In the genomic region with DNA sequence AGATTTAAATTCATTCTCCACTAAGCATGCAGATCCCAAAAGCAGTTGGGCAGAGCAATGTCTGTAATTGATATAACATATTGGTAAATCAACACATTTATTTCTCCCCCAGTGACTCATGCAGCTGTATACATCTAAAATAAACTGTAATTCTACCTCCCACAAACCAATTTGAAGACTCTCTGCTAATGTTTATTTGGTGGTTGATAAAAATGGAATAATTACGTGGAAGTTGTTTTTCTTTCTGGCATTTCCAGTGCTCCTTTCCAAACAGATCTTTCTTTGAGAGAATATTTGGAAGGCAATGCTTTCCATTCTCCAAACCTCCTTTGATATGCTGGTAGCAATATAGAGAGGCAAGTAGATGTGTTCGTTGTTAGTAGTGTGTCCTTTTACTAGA, we compare ENCODE assay signal across 33 cellular contexts.
"Had no signal": no experiment of that assay in that cellular context is flagged by ENCODE, and none has a peak within 500 bp of the region (broad histone marks: within the 10 kb centered on the region; RNA-seq: fewer than 3 reads in every experiment).

No MANE protein-coding gene starts in this region.

- H3K36me3 Mint-ChIP-seq: activated CD8-positive, alpha-beta memory T cell treated with anti-CD3 and anti-CD28 coated beads, Interleukin-2, amount 10 ng/mL, durations not matched to agents 7 days and 5 days; activated naive CD4-positive, alpha-beta T cell treated with anti-CD3 and anti-CD28 coated beads, Interleukin-2, amount 10 ng/mL, durations not matched to agents 7 days and 5 days; activated naive CD4-positive, alpha-beta T cell treated with anti-CD3 and anti-CD28 coated beads, Interleukin-2, amount 50 U/mL, for 24 hours; activated naive CD8-positive, alpha-beta T cell; activated naive CD8-positive, alpha-beta T cell treated with anti-CD3 and anti-CD28 coated beads, Interleukin-2, amount 10 ng/mL, durations not matched to agents 7 days and 5 days had no signal

- H3K9me3 ChIP-seq: ascending aorta, body of pancreas, breast epithelium had no signal

- H3K27me3 Mint-ChIP-seq: activated B cell treated with CpG ODN at 0.5 μM for 24 hours; activated CD4-positive, alpha-beta memory T cell treated with anti-CD3 and anti-CD28 coated beads, Interleukin-2, amount 10 ng/mL, durations not matched to agents 7 days and 5 days; activated CD4-positive, alpha-beta T cell treated with anti-CD3 and anti-CD28 coated beads, Interleukin-2, amount 10 ng/mL, durations not matched to agents 7 days and 5 days; activated CD8-positive, alpha-beta memory T cell treated with anti-CD3 and anti-CD28 coated beads, Interleukin-2, amount 10 ng/mL, durations not matched to agents 7 days and 5 days; activated naive CD4-positive, alpha-beta T cell treated with anti-CD3 and anti-CD28 coated beads, Interleukin-2, amount 10 ng/mL, durations not matched to agents 7 days and 5 days; activated naive CD8-positive, alpha-beta T cell treated with anti-CD3 and anti-CD28 coated beads, Interleukin-2, amount 50 U/mL, for 24 hours had no signal

- ATAC-seq: activated CD8-positive, alpha-beta memory T cell treated with anti-CD3 and anti-CD28 coated beads, Interleukin-2, amount 10 ng/mL, durations not matched to agents 7 days and 5 days; activated CD8-positive, alpha-beta T cell treated with anti-CD3 and anti-CD28 coated beads, Interleukin-2, amount 10 ng/mL, durations not matched to agents 7 days and 5 days; activated naive CD8-positive, alpha-beta T cell treated with anti-CD3 and anti-CD28 coated beads, Interleukin-2, amount 50 U/mL, for 24 hours; body of pancreas had no signal

- H3K27me3 ChIP-seq: ascending aorta, body of pancreas, brain microvascular endothelial cell, breast epithelium had no signal

- H3K4me1 ChIP-seq: ascending aorta, body of pancreas, breast epithelium had no signal

- H3K27ac Mint-ChIP-seq: activated B cell treated with CpG ODN at 0.5 μM for 24 hours; activated CD4-positive, alpha-beta memory T cell treated with anti-CD3 and anti-CD28 coated beads, Interleukin-2, amount 10 ng/mL, durations not matched to agents 7 days and 5 days; activated CD4-positive, alpha-beta T cell treated with anti-CD3 and anti-CD28 coated beads, Interleukin-2, amount 10 ng/mL, durations not matched to agents 7 days and 5 days; activated CD8-positive, alpha-beta memory T cell treated with anti-CD3 and anti-CD28 coated beads, Interleukin-2, amount 10 ng/mL, durations not matched to agents 7 days and 5 days; activated CD8-positive, alpha-beta T cell treated with anti-CD3 and anti-CD28 coated beads, Interleukin-2, amount 10 ng/mL, durations not matched to agents 7 days and 5 days; activated naive CD4-positive, alpha-beta T cell treated with anti-CD3 and anti-CD28 coated beads, Interleukin-2, amount 10 ng/mL, durations not matched to agents 7 days and 5 days; activated naive CD4-positive, alpha-beta T cell treated with anti-CD3 and anti-CD28 coated beads, Interleukin-2, amount 50 U/mL, for 24 hours; activated naive CD8-positive, alpha-beta T cell; activated naive CD8-positive, alpha-beta T cell treated with anti-CD3 and anti-CD28 coated beads, Interleukin-2, amount 10 ng/mL, durations not matched to agents 7 days and 5 days; activated naive CD8-positive, alpha-beta T cell treated with anti-CD3 and anti-CD28 coated beads, Interleukin-2, amount 50 U/mL, for 24 hours; activated T-cell treated with anti-CD3 and anti-CD28 coated beads, Interleukin-2, amount 50 U/mL, for 24 hours; activated T-helper 2 cell treated with anti-CD3 and anti-CD28 coated beads, Interferon-gamma antibody, Interleukin-2, Interleukin-4, amounts not matched to agents 10 μg/mL and 5 μg/mL and 100 μg/mL, durations not matched to agents 14 hours and 24 hours and 36 hours; T-helper 1 cell treated with Interleukin-12 subunit alpha and Interleukin-12 subunit beta and Interleukin-4 antibody, amounts not matched to agents 30 μg/mL and 1 μg/mL, for 36 hours; T-helper 2 cell treated with Interferon-gamma antibody and Interleukin-4, amounts not matched to agents 5 μg/mL and 100 μg/mL, for 36 hours had no signal

- H3K4me3 Mint-ChIP-seq: activated B cell treated with CpG ODN at 0.5 μM for 24 hours; activated CD4-positive, alpha-beta memory T cell treated with anti-CD3 and anti-CD28 coated beads, Interleukin-2, amount 10 ng/mL, durations not matched to agents 7 days and 5 days; activated CD4-positive, alpha-beta T cell treated with anti-CD3 and anti-CD28 coated beads, Interleukin-2, amount 10 ng/mL, durations not matched to agents 7 days and 5 days; activated CD8-positive, alpha-beta memory T cell treated with anti-CD3 and anti-CD28 coated beads, Interleukin-2, amount 10 ng/mL, durations not matched to agents 7 days and 5 days; activated CD8-positive, alpha-beta T cell treated with anti-CD3 and anti-CD28 coated beads, Interleukin-2, amount 10 ng/mL, durations not matched to agents 7 days and 5 days; activated naive CD4-positive, alpha-beta T cell treated with anti-CD3 and anti-CD28 coated beads, Interleukin-2, amount 10 ng/mL, durations not matched to agents 7 days and 5 days; activated naive CD4-positive, alpha-beta T cell treated with anti-CD3 and anti-CD28 coated beads, Interleukin-2, amount 50 U/mL, for 24 hours; activated naive CD8-positive, alpha-beta T cell; activated naive CD8-positive, alpha-beta T cell treated with anti-CD3 and anti-CD28 coated beads, Interleukin-2, amount 10 ng/mL, durations not matched to agents 7 days and 5 days; activated naive CD8-positive, alpha-beta T cell treated with anti-CD3 and anti-CD28 coated beads, Interleukin-2, amount 50 U/mL, for 24 hours; activated T-cell treated with anti-CD3 and anti-CD28 coated beads, Interleukin-2, amount 50 U/mL, for 24 hours; T-helper 1 cell treated with Interleukin-12 subunit alpha and Interleukin-12 subunit beta and Interleukin-4 antibody, amounts not matched to agents 30 μg/mL and 1 μg/mL, for 36 hours; T-helper 2 cell treated with Interferon-gamma antibody and Interleukin-4, amounts not matched to agents 5 μg/mL and 100 μg/mL, for 36 hours had no signal

- H3K9me3 Mint-ChIP-seq: activated B cell treated with CpG ODN at 0.5 μM for 24 hours; activated CD4-positive, alpha-beta memory T cell treated with anti-CD3 and anti-CD28 coated beads, Interleukin-2, amount 10 ng/mL, durations not matched to agents 7 days and 5 days; activated CD4-positive, alpha-beta T cell treated with anti-CD3 and anti-CD28 coated beads, Interleukin-2, amount 10 ng/mL, durations not matched to agents 7 days and 5 days; activated naive CD4-positive, alpha-beta T cell treated with anti-CD3 and anti-CD28 coated beads, Interleukin-2, amount 10 ng/mL, durations not matched to agents 7 days and 5 days; activated naive CD4-positive, alpha-beta T cell treated with anti-CD3 and anti-CD28 coated beads, Interleukin-2, amount 50 U/mL, for 24 hours; activated naive CD8-positive, alpha-beta T cell treated with anti-CD3 and anti-CD28 coated beads, Interleukin-2, amount 10 ng/mL, durations not matched to agents 7 days and 5 days; activated naive CD8-positive, alpha-beta T cell treated with anti-CD3 and anti-CD28 coated beads, Interleukin-2, amount 50 U/mL, for 24 hours; activated T-cell treated with anti-CD3 and anti-CD28 coated beads, Interleukin-2, amount 50 U/mL, for 24 hours; activated T-helper 2 cell treated with anti-CD3 and anti-CD28 coated beads, Interferon-gamma antibody, Interleukin-2, Interleukin-4, amounts not matched to agents 10 μg/mL and 5 μg/mL and 100 μg/mL, durations not matched to agents 14 hours and 24 hours and 36 hours; T-helper 1 cell treated with Interleukin-12 subunit alpha and Interleukin-12 subunit beta and Interleukin-4 antibody, amounts not matched to agents 30 μg/mL and 1 μg/mL, for 36 hours; T-helper 2 cell treated with Interferon-gamma antibody and Interleukin-4, amounts not matched to agents 5 μg/mL and 100 μg/mL, for 36 hours had no signal

- H3K36me3 ChIP-seq: ascending aorta, brain microvascular endothelial cell, breast epithelium had no signal

- DNase-seq: activated B cell treated with CpG ODN at 0.5 μM for 24 hours; activated CD4-positive, alpha-beta memory T cell treated with anti-CD3 and anti-CD28 coated beads, Interleukin-2, amount 10 ng/mL, durations not matched to agents 7 days and 5 days; activated CD4-positive, alpha-beta T cell treated with anti-CD3 and anti-CD28 coated beads for 4 hours; activated CD4-positive, alpha-beta T cell treated with anti-CD3 and anti-CD28 coated beads, Interleukin-2, amount 10 ng/mL, durations not matched to agents 7 days and 5 days; activated CD4-positive, alpha-beta T cell treated with anti-CD3 and anti-CD28 coated beads, Interleukin-2, amount 50 U/mL, for 48 hours; activated CD4-positive, CD25-positive, alpha-beta regulatory T cell treated with anti-CD3 and anti-CD28 coated beads, Interleukin-2, amount 50 U/mL, for 72 hours; activated CD8-positive, alpha-beta memory T cell treated with anti-CD3 and anti-CD28 coated beads for 24 hours; activated CD8-positive, alpha-beta memory T cell treated with anti-CD3 and anti-CD28 coated beads, Interleukin-2, amount 10 ng/mL, durations not matched to agents 7 days and 5 days; activated CD8-positive, alpha-beta memory T cell treated with anti-CD3 and anti-CD28 coated beads, Interleukin-2, amount 50 U/mL, for 48 hours; activated CD8-positive, alpha-beta T cell treated with anti-CD3 and anti-CD28 coated beads, Interleukin-2, amount 10 ng/mL, durations not matched to agents 7 days and 5 days; activated effector memory CD4-positive, alpha-beta T cell treated with Interleukin-2 at 50 U/mL for 16 hours; activated gamma-delta T cell; activated naive CD4-positive, alpha-beta T cell treated with anti-CD3 and anti-CD28 coated beads, Interleukin-2, amount 10 ng/mL, durations not matched to agents 7 days and 5 days; activated naive CD4-positive, alpha-beta T cell treated with Interleukin-2 at 50 U/mL for 16 hours; activated naive CD8-positive, alpha-beta T cell treated with anti-CD3 and anti-CD28 coated beads, Interleukin-2, amount 10 ng/mL, durations not matched to agents 7 days and 5 days; activated naive CD8-positive, alpha-beta T cell treated with anti-CD3 and anti-CD28 coated beads, Interleukin-2, amount 50 U/mL, for 24 hours; activated T-cell treated with anti-CD3 and anti-CD28 coated beads, Interleukin-2, amount 50 U/mL, for 24 hours; activated T-cell treated with anti-CD3 and anti-CD28 coated beads, Interleukin-2, amount 50 U/mL, for 48 hours; amygdala; anterior cingulate cortex; body of pancreas; brain microvascular endothelial cell; central memory CD4-positive, alpha-beta T cell; T-helper 2 cell; T-helper 9 cell had no signal

- H3K4me1 Mint-ChIP-seq: activated B cell treated with CpG ODN at 0.5 μM for 24 hours; activated CD4-positive, alpha-beta memory T cell treated with anti-CD3 and anti-CD28 coated beads, Interleukin-2, amount 10 ng/mL, durations not matched to agents 7 days and 5 days; activated CD4-positive, alpha-beta T cell treated with anti-CD3 and anti-CD28 coated beads, Interleukin-2, amount 10 ng/mL, durations not matched to agents 7 days and 5 days; activated CD8-positive, alpha-beta memory T cell treated with anti-CD3 and anti-CD28 coated beads, Interleukin-2, amount 10 ng/mL, durations not matched to agents 7 days and 5 days; activated naive CD4-positive, alpha-beta T cell treated with anti-CD3 and anti-CD28 coated beads, Interleukin-2, amount 10 ng/mL, durations not matched to agents 7 days and 5 days; activated naive CD4-positive, alpha-beta T cell treated with anti-CD3 and anti-CD28 coated beads, Interleukin-2, amount 50 U/mL, for 24 hours; activated naive CD8-positive, alpha-beta T cell treated with anti-CD3 and anti-CD28 coated beads, Interleukin-2, amount 10 ng/mL, durations not matched to agents 7 days and 5 days; activated naive CD8-positive, alpha-beta T cell treated with anti-CD3 and anti-CD28 coated beads, Interleukin-2, amount 50 U/mL, for 24 hours had no signal

- H3K4me3 ChIP-seq: ascending aorta, body of pancreas, breast epithelium had no signal

- H3K27ac ChIP-seq: ascending aorta, body of pancreas, brain microvascular endothelial cell, breast epithelium, VCaP had no signal
